20 cellular contexts compared by ENCODE assay signal in genomic region chr7:1535100-1535458, GRCh38. TPM values are rescaled to one million over a fixed set of nuclear protein-coding genes. Genes with fewer than 3 reads are reported as not detected.
DNase-seq lines count a peak whose midpoint lies in the region; ATAC-seq, FAIRE-seq and TF ChIP-seq lines count a peak whose summit lies in the region.
"Had no signal": no experiment of that assay in that cellular context is flagged by ENCODE, and none has a peak within 500 bp of the region (broad histone marks: within the 10 kb centered on the region; RNA-seq: fewer than 3 reads in every experiment).

No MANE protein-coding gene starts in this region.

- H3K27ac Mint-ChIP-seq in Caco-2 (ENCODE audit: unreplicated experiment): peak overlapping the region; percentile 95
- no peak overlapping the region for H3K27ac Mint-ChIP-seq in astrocyte (ENCODE audit: unreplicated experiment)
- H3K27ac Mint-ChIP-seq: H9; stimulated activated effector memory CD8-positive, alpha-beta T cell treated with anti-CD3 and anti-CD28 coated beads, Interleukin-12 subunit alpha, Interleukin-12 subunit beta, amount 100 ng/mL, for 72 hours had no signal

- no peak overlapping the region for H2AFZ ChIP-seq in astrocyte (ENCODE audit: low read depth, low read length)

- H3K4me3 ChIP-seq in Caco-2 (ENCODE audit: low read depth, low read length): no peak overlapping the region
- H3K4me3 ChIP-seq in astrocyte (ENCODE audit: insufficient read depth, low read depth, low read length): no peak overlapping the region
- no peak overlapping the region for H3K4me3 ChIP-seq in right cardiac atrium (ENCODE audit: low read length)
- H3K4me3 ChIP-seq in skeletal muscle tissue (ENCODE audit: low read length in 3 of 3): no peak overlapping the region

- CTCF ChIA-PET in Caco-2 (lab: Charles Lee) (interaction anchor here (3.3 kb wide), 1 partner anchor 21 kb away, joined by 28 read pairs; the partner anchor contains the start of gene TMEM184A), GM10248 (lab: Yijun Ruan, JAX) (no interaction called here)

- no peaks in the 10 kb centered on the region for H3K9me3 ChIP-seq in Caco-2
- no peaks in the 10 kb centered on the region for H3K9me3 ChIP-seq in astrocyte (ENCODE audit: insufficient read depth, low read depth, low read length)
- H3K9me3 ChIP-seq in right cardiac atrium (ENCODE audit: control insufficient read depth, low read length): no peaks in the 10 kb centered on the region
- H3K9me3 ChIP-seq in skeletal muscle tissue (ENCODE audit: control insufficient read depth in 3 of 3, low read length in 3 of 3): no peaks in the 10 kb centered on the region

- H3K4me1 ChIP-seq in Caco-2 (peaks cover 55% of the 10 kb centered on the region), astrocyte (ENCODE audit: insufficient read depth, low read length) (peaks cover 72% of the 10 kb centered on the region), right cardiac atrium (ENCODE audit: control insufficient read depth, insufficient read depth, low read length) (peaks cover 10% of the 10 kb centered on the region), skeletal muscle tissue (ENCODE audit: control insufficient read depth in 3 of 3, insufficient read depth in 3 of 3, low read length in 3 of 3) (peaks cover 60 to 81% (median 74%) of the 10 kb centered on the region in 3 donors)

- H3K4me2 ChIP-seq in astrocyte (ENCODE audit: low read length): no peak overlapping the region

- TF ChIP-seq CTCF in Caco-2 (IDR thresholded peaks at IDR 0.05; ENCODE audit: insufficient read depth in 1 of 2, low read depth in 1 of 2, low read length in 1 of 2, severe bottlenecking in 1 of 2, unreplicated experiment in 1 of 2) (no peak), astrocyte (IDR thresholded peaks at IDR 0.05; ENCODE audit: insufficient read depth, low read depth, low read length) (no peak), GM10248 (IDR thresholded peaks at IDR 0.05; ENCODE audit: control extremely low read depth, extremely low read depth, low read depth, missing control alignments) (no peak)

- no peaks in the 10 kb centered on the region for H3K27me3 Mint-ChIP-seq in Caco-2 (ENCODE audit: insufficient read depth, unreplicated experiment)
- H3K27me3 Mint-ChIP-seq in astrocyte (ENCODE audit: low read depth, unreplicated experiment): no peaks in the 10 kb centered on the region
- H3K27me3 Mint-ChIP-seq: activated T-cell treated with anti-CD3 and anti-CD28 coated beads, Interleukin-2, amount 50 U/mL, for 24 hours; central memory CD8-positive, alpha-beta T cell had no signal

- H3K27ac ChIP-seq in astrocyte (ENCODE audit: low read depth, low read length) (no peak overlapping the region), right cardiac atrium (ENCODE audit: low read length) (no peak overlapping the region), skeletal muscle tissue (ENCODE audit: low read depth, low read length) (peak overlapping the region; percentile 100)

- peaks cover 74% of the 10 kb centered on the region for H3K79me2 ChIP-seq in astrocyte (ENCODE audit: insufficient read depth, low read length)

- DNase-seq in Caco-2 (no peak), astrocyte (ENCODE audit: low read depth) (no peak), right cardiac atrium (peak; percentile 11 to 53 (median 45)), GM10248 (ENCODE audit: extremely low spot score) (no peak), AG20443 (ENCODE audit: low spot score) (no peak)
- DNase-seq in activated effector memory CD4-positive, alpha-beta T cell treated with Interleukin-2 at 50 U/mL for 16 hours: no peak
- DNase-seq: activated CD4-positive, CD25-positive, alpha-beta regulatory T cell treated with anti-CD3 and anti-CD28 coated beads, Interleukin-2, amount 50 U/mL, for 72 hours; activated naive CD4-positive, alpha-beta T cell treated with anti-CD3 and anti-CD28 coated beads for 36 hours; activated T-cell treated with anti-CD3 and anti-CD28 coated beads, Interleukin-2, amount 50 U/mL, for 24 hours; CD8-positive, alpha-beta T cell; effector memory CD4-positive, alpha-beta T cell; H9; NCI-H1417 treated with DMSO at 0.1 percent for 48 hours; NCI-H2171; NCI-H526 treated with DMSO at 0.1 percent for 48 hours had no signal

- H3K9ac ChIP-seq in astrocyte (ENCODE audit: low read length) (peak overlapping the region; percentile 3), skeletal muscle tissue (ENCODE audit: low read depth in 1 of 3, low read length in 3 of 3) (peak overlapping the region in 2 of 3 donors; percentile 25 to 92)

- no peak for FAIRE-seq in astrocyte (lab: Jason Lieb, UNC)

- BruUV-seq in Caco-2 (replicated peaks; lab: Mats Ljungman, UMichigan): no TSS peak

- H3K36me3 Mint-ChIP-seq in Caco-2 (ENCODE audit: insufficient read depth, unreplicated experiment): peaks cover 52% of the 10 kb centered on the region
- peaks cover 4% of the 10 kb centered on the region for H3K36me3 Mint-ChIP-seq in astrocyte (ENCODE audit: low read depth, unreplicated experiment)

- H3K4me1 Mint-ChIP-seq in Caco-2 (ENCODE audit: low read depth, unreplicated experiment): peaks cover 11% of the 10 kb centered on the region
- peaks cover 33% of the 10 kb centered on the region for H3K4me1 Mint-ChIP-seq in astrocyte (ENCODE audit: low read depth, unreplicated experiment)

- no peaks in the 10 kb centered on the region; the same call in 1 of the 2 replicates for H3K36me3 ChIP-seq in Caco-2 (ENCODE audit: control insufficient read depth, insufficient read depth, low read length)
- no peaks in the 10 kb centered on the region for H3K36me3 ChIP-seq in astrocyte (ENCODE audit: insufficient read depth, low read length)
- peaks cover 5 to 11% (median 7%) of the 10 kb centered on the region in 3 donors for H3K36me3 ChIP-seq in skeletal muscle tissue (ENCODE audit: control insufficient read depth in 3 of 3, insufficient read depth in 3 of 3, low read length in 3 of 3)

- 62% methylated on average over 6 of the region's 6 CpGs for WGBS in right cardiac atrium

- ATAC-seq in right cardiac atrium (no peak), GM21367 (IDR thresholded peaks at IDR 0.05; ENCODE audit: unreplicated experiment) (no peak)
- ATAC-seq: CD8-positive, alpha-beta T cell; stimulated activated effector memory CD8-positive, alpha-beta T cell treated with anti-CD3 and anti-CD28 coated beads, Interleukin-12 subunit alpha, Interleukin-12 subunit beta, amount 100 ng/mL, for 72 hours had no signal

- H3K9me3 Mint-ChIP-seq in Caco-2 (ENCODE audit: unreplicated experiment): no peaks in the 10 kb centered on the region
- no peaks in the 10 kb centered on the region for H3K9me3 Mint-ChIP-seq in astrocyte (ENCODE audit: unreplicated experiment)
- H3K9me3 Mint-ChIP-seq: activated naive CD4-positive, alpha-beta T cell treated with anti-CD3 and anti-CD28 coated beads for 36 hours; activated T-cell treated with anti-CD3 and anti-CD28 coated beads, Interleukin-2, amount 50 U/mL, for 24 hours; CD8-positive, alpha-beta T cell; central memory CD8-positive, alpha-beta T cell; H9; stimulated activated effector memory CD8-positive, alpha-beta T cell treated with anti-CD3 and anti-CD28 coated beads, Interleukin-12 subunit alpha, Interleukin-12 subunit beta, amount 100 ng/mL, for 72 hours had no signal

- H4K20me1 ChIP-seq in astrocyte (ENCODE audit: insufficient read depth, low read length): peaks cover 27% of the 10 kb centered on the region

- POLR2A ChIA-PET in Caco-2 (lab: Charles Lee): no interaction called here
- POLR2A ChIA-PET in GM10248 (lab: Yijun Ruan, JAX): interaction anchor here (0.6 kb wide), 1 partner anchor 46 kb away, joined by 5 read pairs; no protein-coding TSS in a partner anchor

- H3K27me3 ChIP-seq in Caco-2 (replicated peaks; ENCODE audit: control insufficient read depth, insufficient read depth, low read length): no peaks in the 10 kb centered on the region
- H3K27me3 ChIP-seq in astrocyte (ENCODE audit: insufficient read depth, low read length): no peaks in the 10 kb centered on the region
- H3K27me3 ChIP-seq in right cardiac atrium (ENCODE audit: control insufficient read depth, insufficient read depth): no peaks in the 10 kb centered on the region
- no peaks in the 10 kb centered on the region for H3K27me3 ChIP-seq in skeletal muscle tissue (ENCODE audit: control insufficient read depth in 3 of 3, insufficient read depth in 3 of 3, low read length in 3 of 3)

- no peak overlapping the region for H3K4me3 Mint-ChIP-seq in Caco-2 (ENCODE audit: unreplicated experiment)
- no peak overlapping the region for H3K4me3 Mint-ChIP-seq in astrocyte (ENCODE audit: unreplicated experiment)
- H3K4me3 Mint-ChIP-seq: activated naive CD4-positive, alpha-beta T cell treated with anti-CD3 and anti-CD28 coated beads for 36 hours; activated T-cell treated with anti-CD3 and anti-CD28 coated beads, Interleukin-2, amount 50 U/mL, for 24 hours; CD8-positive, alpha-beta T cell; central memory CD8-positive, alpha-beta T cell; H9; stimulated activated effector memory CD8-positive, alpha-beta T cell treated with anti-CD3 and anti-CD28 coated beads, Interleukin-12 subunit alpha, Interleukin-12 subunit beta, amount 100 ng/mL, for 72 hours had no signal

- intact Hi-C loops in Caco-2 (cut with micrococcal nuclease; ENCODE audit: unreplicated experiment) (no loop called here), right cardiac atrium (cut with DNase I) (no loop called here)

RNA-seq across cellular contexts. Expression of gene MAFK, which starts 4.6 kb away (rescaled TPM):
- 30.0 and 33.3 TPM in 2 replicates for total RNA-seq in Caco-2 (2022)
- 36.2 and 36.6 TPM in 2 replicates for total RNA-seq in astrocyte
- 10 to 100 TPM; 43.6 to 69.3 (median 55.9) TPM for total RNA-seq in right cardiac atrium
- 73.8 TPM for polyA plus RNA-seq in right cardiac atrium
- 6.8 TPM for total RNA-seq in skeletal muscle tissue

RNA-seq across cellular contexts. Expression of gene TMEM184A, which starts 20.9 kb away (rescaled TPM):
- total RNA-seq in Caco-2 (2022) (16.5 and 22.0 TPM in 2 replicates), astrocyte (1.8 and 2.1 TPM in 2 replicates), right cardiac atrium (under 1 TPM in 3 of 4 donors, not detected in 1; 0.26 to 0.62 (median 0.49) TPM), skeletal muscle tissue (not detected)
- polyA plus RNA-seq in right cardiac atrium: 0.38 TPM
- total RNA-seq: CD8-positive, alpha-beta T cell; temporal lobe had no signal

RNA-seq across cellular contexts. Expression of gene INTS1, which starts 30.9 kb away (rescaled TPM):
- total RNA-seq in Caco-2 (2022): 122 and 124 TPM in 2 replicates
- 81.4 and 81.9 TPM in 2 replicates for total RNA-seq in astrocyte
- 10 to 100 TPM; 30.6 to 48.3 (median 46.3) TPM for total RNA-seq in right cardiac atrium
- polyA plus RNA-seq in right cardiac atrium: 39.0 TPM
- 16.7 TPM for total RNA-seq in skeletal muscle tissue

RNA-seq across cellular contexts. Expression of gene PSMG3, which starts 34.8 kb away (rescaled TPM):
- total RNA-seq in Caco-2 (2022) (35.1 and 38.1 TPM in 2 replicates), astrocyte (30.3 and 33.6 TPM in 2 replicates), right cardiac atrium (10 to 100 TPM; 11.6 to 16.2 (median 13.9) TPM), skeletal muscle tissue (19.3 TPM)
- polyA plus RNA-seq in right cardiac atrium: 27.6 TPM

Comparison
In these comparisons a context has a peak if more than half of its experiments do, and no peak if none do; other contexts are left out.
1. DNase-seq: peak in right cardiac atrium (3 of 3); none in Caco-2 (0 of 2), astrocyte (single experiment), GM10248 (single experiment), activated effector memory CD4-positive, alpha-beta T cell treated with Interleukin-2 at 50 U/mL for 16 hours (single experiment) and AG20443 (single experiment).